ENCODE assay signal across 14 cellular contexts in genomic region chr13:60158321-60158801, GRCh38.
DNase-seq lines count a peak whose midpoint lies in the region; ATAC-seq lines count a peak whose summit lies in the region.
"Had no signal": no experiment of that assay in that cellular context is flagged by ENCODE, and none has a peak within 500 bp of the region (broad histone marks: within the 10 kb centered on the region; RNA-seq: fewer than 3 reads in every experiment).

No MANE protein-coding gene starts in this region.

- DNase-seq in ecto neural progenitor cell (ENCODE audit: low spot score) (peak; percentile 62), NCI-H2081 (lab: John Stamatoyannopoulos, UW) (no peak), NCI-H187 (lab: John Stamatoyannopoulos, UW) (no peak)
- DNase-seq: activated naive CD4-positive, alpha-beta T cell treated with anti-CD3 and anti-CD28 coated beads, Interleukin-2, amount 10 ng/mL, durations not matched to agents 7 days and 5 days; central memory CD4-positive, alpha-beta T cell; erythroblast; hippocampal formation; nucleus accumbens; SHP77 treated with DMSO at 0.1 percent for 48 hours; stimulated activated CD4-positive, alpha-beta T cell treated with anti-CD3 and anti-CD28 coated beads, Interleukin-12 subunit alpha, Interleukin-12 subunit beta, amount 100 ng/mL, for 4 hours had no signal

- peak; percentile 63 for ATAC-seq in GM19452 (IDR thresholded peaks at IDR 0.05; ENCODE audit: unreplicated experiment)
- peak; percentile 53 for ATAC-seq in HG03139 (IDR thresholded peaks at IDR 0.05; ENCODE audit: unreplicated experiment)
- no peak for ATAC-seq in HG03280 (IDR thresholded peaks at IDR 0.05; ENCODE audit: unreplicated experiment)
- ATAC-seq in HG03045 (IDR thresholded peaks at IDR 0.05; ENCODE audit: unreplicated experiment), result no peak

Comparison
In these comparisons a context has a peak if more than half of its experiments do, and no peak if none do; other contexts are left out.
1. ATAC-seq: peak in GM19452 (single experiment) and HG03139 (single experiment); none in HG03280 (single experiment) and HG03045 (single experiment).